Comparison of ENCODE assay signal across 1 cellular context in genomic region chr4:140426610-140427103, GRCh38.
TF ChIP-seq lines count a peak whose summit lies in the region.

No MANE protein-coding gene starts in this region.

TF ChIP-seq in SK-N-SH, 30 proteins besides CTCF, POLR2A, EP300 and RAD21 (continued from another document):
- TF ChIP-seq, protein P1, sequence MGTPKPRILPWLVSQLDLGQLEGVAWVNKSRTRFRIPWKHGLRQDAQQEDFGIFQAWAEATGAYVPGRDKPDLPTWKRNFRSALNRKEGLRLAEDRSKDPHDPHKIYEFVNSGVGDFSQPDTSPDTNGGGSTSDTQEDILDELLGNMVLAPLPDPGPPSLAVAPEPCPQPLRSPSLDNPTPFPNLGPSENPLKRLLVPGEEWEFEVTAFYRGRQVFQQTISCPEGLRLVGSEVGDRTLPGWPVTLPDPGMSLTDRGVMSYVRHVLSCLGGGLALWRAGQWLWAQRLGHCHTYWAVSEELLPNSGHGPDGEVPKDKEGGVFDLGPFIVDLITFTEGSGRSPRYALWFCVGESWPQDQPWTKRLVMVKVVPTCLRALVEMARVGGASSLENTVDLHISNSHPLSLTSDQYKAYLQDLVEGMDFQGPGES (IDR thresholded peaks at IDR 0.05; ENCODE audit: low read depth, low read length): no peak
- TF ChIP-seq GATA2 (CRISPR knock-in tag; IDR thresholded peaks at IDR 0.05): no peak
- TF ChIP-seq USF1 (IDR thresholded peaks at IDR 0.05; ENCODE audit: borderline replicate concordance, low read depth): no peak
